8 cellular contexts compared by ENCODE assay signal in genomic region chr14:58501214-58501816, GRCh38.
DNase-seq lines count a peak whose midpoint lies in the region; ATAC-seq, FAIRE-seq and TF ChIP-seq lines count a peak whose summit lies in the region.

No MANE protein-coding gene starts in this region.

- H2AFZ ChIP-seq in OCI-LY1 (ENCODE audit: low read length): no peak overlapping the region

- H3K4me2 ChIP-seq in OCI-LY1 (ENCODE audit: low read length): no peak overlapping the region

- no peak overlapping the region for H3K9ac ChIP-seq in OCI-LY1 (ENCODE audit: low read length)

- H3K4me3 ChIP-seq in OCI-LY1 (ENCODE audit: low read depth, low read length, poor library complexity, severe bottlenecking) (no peak overlapping the region), bronchial epithelial cell (ENCODE audit: low read depth, low read length) (no peak overlapping the region)

- no peaks in the 10 kb centered on the region for H3K79me2 ChIP-seq in OCI-LY1 (ENCODE audit: insufficient read depth, low read length)

- no peaks in the 10 kb centered on the region for H3F3A ChIP-seq in OCI-LY1 (ENCODE audit: insufficient read depth, low read length)

- H4K20me1 ChIP-seq in OCI-LY1 (ENCODE audit: insufficient read depth, low read length): no peaks in the 10 kb centered on the region

- peak; percentile 82 for ATAC-seq in GM19395 (IDR thresholded peaks at IDR 0.05; ENCODE audit: unreplicated experiment)
- no peak for ATAC-seq in GM19452 (IDR thresholded peaks at IDR 0.05; ENCODE audit: unreplicated experiment)

- H3K36me3 ChIP-seq in OCI-LY1 (ENCODE audit: insufficient read depth, low read length) (peaks cover 20% of the 10 kb centered on the region; the same call in 1 of the 2 replicates), bronchial epithelial cell (ENCODE audit: control insufficient read depth, insufficient read depth, low read length) (no peaks in the 10 kb centered on the region)

- no peaks in the 10 kb centered on the region for H3K4me1 ChIP-seq in OCI-LY1 (ENCODE audit: insufficient read depth, low read length, severe bottlenecking)

- peak; percentile 5 for DNase-seq in Caki2 (ENCODE audit: low read depth)
- DNase-seq in Kasumi-1 (lab: John Stamatoyannopoulos, UW): peak; percentile 81 to 87
- DNase-seq in bronchial epithelial cell (ENCODE audit: low read depth): peak; percentile 74
- peak; percentile 56 for DNase-seq in kidney glomerular epithelial cell (lab: John Stamatoyannopoulos, UW)
- DNase-seq in superior temporal gyrus (ENCODE audit: extremely low spot score): peak; percentile 91

- in situ Hi-C loops in Caki2 (cut with HindIII; ENCODE audit: low pct_unique_long_range_greater_than_20kb, low sequenced_read_pairs): no loop called here

- H3K9me3 ChIP-seq in OCI-LY1 (ENCODE audit: low read length): no peaks in the 10 kb centered on the region

- TF ChIP-seq CTCF in OCI-LY1 (IDR thresholded peaks at IDR 0.05; ENCODE audit: low read length) (peak; percentile 81), bronchial epithelial cell (IDR thresholded peaks at IDR 0.05; ENCODE audit: insufficient read depth, low read length, severe bottlenecking) (peak; percentile 63)

- no peak for FAIRE-seq in bronchial epithelial cell (lab: Jason Lieb, UNC)

- no peaks in the 10 kb centered on the region for H3K9me2 ChIP-seq in OCI-LY1 (ENCODE audit: low read depth, low read length)

- H3K27ac ChIP-seq in OCI-LY1 (ENCODE audit: low read depth, low read length, poor library complexity, severe bottlenecking): no peak overlapping the region

- H3K27me3 ChIP-seq in OCI-LY1 (ENCODE audit: insufficient read depth, low read length) (no peaks in the 10 kb centered on the region), bronchial epithelial cell (ENCODE audit: control insufficient read depth, insufficient read depth, low read length) (no peaks in the 10 kb centered on the region)

Comparison
In these comparisons a context has a peak if more than half of its experiments do, and no peak if none do; other contexts are left out.
1. DNase-seq: peak in every context shown above with its lines; median percentile 91 in superior temporal gyrus; 84 in Kasumi-1; 74 in bronchial epithelial cell; 56 in kidney glomerular epithelial cell; 5 in Caki2.